In the genomic region with DNA sequence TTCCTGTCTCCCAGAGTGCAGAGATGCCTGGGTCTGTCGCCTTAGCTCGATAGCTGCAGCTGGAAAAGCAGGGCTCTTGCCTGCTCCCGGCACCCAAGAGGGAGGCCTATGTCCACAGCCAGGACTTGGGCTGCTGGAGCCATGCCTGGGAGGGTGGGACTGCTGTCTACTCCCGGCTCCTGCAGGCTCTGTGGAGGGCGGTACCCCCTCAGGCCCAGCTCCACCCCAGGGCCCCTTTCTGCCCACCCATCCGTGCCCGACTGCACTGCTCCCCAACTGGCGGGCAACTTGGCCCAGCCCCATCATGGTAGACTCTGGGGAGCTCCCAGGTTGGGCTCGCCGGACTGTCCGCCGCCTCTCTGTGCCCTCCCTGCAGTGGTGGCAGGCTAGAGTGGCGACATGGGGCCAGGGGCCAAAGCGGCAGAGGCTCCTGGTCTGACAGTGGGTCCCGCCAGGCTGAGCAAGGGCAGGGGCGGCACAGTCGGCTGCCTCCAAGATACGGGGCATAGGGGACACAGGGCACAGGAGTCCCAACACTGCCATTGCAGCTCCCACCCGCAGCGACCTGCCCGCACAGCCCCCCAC, we compare ENCODE assay signal across 18 cellular contexts.
DNase-seq lines count a peak whose midpoint lies in the region; ATAC-seq and TF ChIP-seq lines count a peak whose summit lies in the region.
"Had no signal": no experiment of that assay in that cellular context is flagged by ENCODE, and none has a peak within 500 bp of the region (broad histone marks: within the 10 kb centered on the region; RNA-seq: fewer than 3 reads in every experiment).

No MANE protein-coding gene starts in this region.

- H3K27ac Mint-ChIP-seq in CD14-positive monocyte, result no peak overlapping the region
- H3K27ac Mint-ChIP-seq: CD8-positive, alpha-beta T cell; H9 had no signal

- H3K4me1 ChIP-seq in upper lobe of right lung (no peaks in the 10 kb centered on the region), psoas muscle (no peaks in the 10 kb centered on the region)
- H3K4me1 ChIP-seq: BLaER1 had no signal

- H3K36me3 Mint-ChIP-seq in CD14-positive monocyte, result no peaks in the 10 kb centered on the region
- H3K36me3 Mint-ChIP-seq: CD8-positive, alpha-beta T cell had no signal

- peaks cover 7 to 22% (median 17%) of the 10 kb centered on the region in 7 donors for H3K9me3 Mint-ChIP-seq in CD14-positive monocyte

- TF ChIP-seq CTCF in CD14-positive monocyte (IDR thresholded peaks at IDR 0.05), result no peak
- TF ChIP-seq CTCF in upper lobe of right lung (IDR thresholded peaks at IDR 0.05), result no peak
- no peak for TF ChIP-seq CTCF in psoas muscle (IDR thresholded peaks at IDR 0.05)

- intact Hi-C loops in CD14-positive monocyte (cut with micrococcal nuclease) (no loop called here), posterior vena cava (cut with DNase I) (no loop called here), upper lobe of right lung (cut with DNase I) (no loop called here), psoas muscle (cut with DNase I) (no loop called here)

- ATAC-seq in esophagus mucosa, result peak; percentile 11
- ATAC-seq in upper lobe of right lung, result peak; percentile 43
- no peak for ATAC-seq in psoas muscle
- ATAC-seq: CD8-positive, alpha-beta T cell; GM12878 had no signal

- H3K27me3 ChIP-seq in upper lobe of right lung, result no peaks in the 10 kb centered on the region
- no peaks in the 10 kb centered on the region for H3K27me3 ChIP-seq in psoas muscle (ENCODE audit: insufficient read depth in 3 of 3, low read length in 2 of 3)
- H3K27me3 ChIP-seq: BLaER1 had no signal

- H3K36me3 ChIP-seq in upper lobe of right lung (no peaks in the 10 kb centered on the region), psoas muscle (ENCODE audit: insufficient read depth in 1 of 2, low read depth in 1 of 2) (no peaks in the 10 kb centered on the region)
- H3K36me3 ChIP-seq: BLaER1 had no signal

- no peak overlapping the region for H3K4me3 ChIP-seq in upper lobe of right lung
- H3K4me3 ChIP-seq in psoas muscle, result no peak overlapping the region
- H3K4me3 ChIP-seq: BLaER1, GM12878 had no signal

- H3K4me3 Mint-ChIP-seq in CD14-positive monocyte, result no peak overlapping the region
- H3K4me3 Mint-ChIP-seq: CD8-positive, alpha-beta T cell; H9 had no signal

- DNase-seq in CD14-positive monocyte (ENCODE audit: low spot score), result peak; percentile 41
- peak; percentile 60 for DNase-seq in posterior vena cava (ENCODE audit: low spot score)
- DNase-seq in upper lobe of right lung, result no peak
- no peak for DNase-seq in NK-92 (lab: John Stamatoyannopoulos, UW; ENCODE audit: unreplicated experiment)
- DNase-seq in NCI-H2171 treated with DMSO at 0.1 percent for 48 hours (lab: John Stamatoyannopoulos, UW), result no peak
- no peak for DNase-seq in psoas muscle
- DNase-seq: 8988T; CD8-positive, alpha-beta T cell; DMS 273 treated with DMSO at 0.1 percent for 48 hours; DMS53; DND-41; EL; GOT3; H9; IMR-90 had no signal

- no peaks in the 10 kb centered on the region for H3K9me3 ChIP-seq in upper lobe of right lung
- H3K9me3 ChIP-seq in psoas muscle, result no peaks in the 10 kb centered on the region
- H3K9me3 ChIP-seq: BLaER1 had no signal

- peaks cover 0 to 2% (median 0%) of the 10 kb centered on the region in 3 donors for H3K27me3 Mint-ChIP-seq in CD14-positive monocyte (ENCODE audit: low read depth in 3 of 3)

- H3K4me1 Mint-ChIP-seq in CD14-positive monocyte, result no peaks in the 10 kb centered on the region
- H3K4me1 Mint-ChIP-seq: H9 had no signal

- 88 to 92% (median 92%) methylated on average over 20 to 21 of the region's 21 CpGs for WGBS in psoas muscle, 3 donors

- H3K27ac ChIP-seq in upper lobe of right lung (no peak overlapping the region), psoas muscle (no peak overlapping the region)
- H3K27ac ChIP-seq: BLaER1 had no signal

Comparison
In these comparisons a context has a peak if more than half of its experiments do, and no peak if none do; other contexts are left out.
1. DNase-seq: peak in CD14-positive monocyte (single experiment) and posterior vena cava (single experiment); none in upper lobe of right lung (single experiment), NK-92 (single experiment), NCI-H2171 treated with DMSO at 0.1 percent for 48 hours (single experiment) and psoas muscle (0 of 2).
2. ATAC-seq: peak in esophagus mucosa (single experiment) and upper lobe of right lung (single experiment); none in psoas muscle (0 of 4).